In genomic region chr4:38950159-38950558, GRCh38 we compare ENCODE assay signal across 1 cellular context.
TF ChIP-seq lines count a peak whose summit lies in the region.

No MANE protein-coding gene starts in this region.

TF ChIP-seq in GM23338, 12 proteins besides CTCF, POLR2A, EP300 and RAD21:
- no peak for TF ChIP-seq ZNF462 (CRISPR knock-in tag; IDR thresholded peaks at IDR 0.05)
- TF ChIP-seq CREB1 (CRISPR knock-in tag; IDR thresholded peaks at IDR 0.05; ENCODE audit: low read depth): no peak
- no peak for TF ChIP-seq NANOG (IDR thresholded peaks at IDR 0.05; ENCODE audit: borderline replicate concordance)
- TF ChIP-seq EZH2 (IDR thresholded peaks at IDR 0.05; ENCODE audit: low read depth, unreplicated experiment): no peak
- TF ChIP-seq ZNF114 (CRISPR knock-in tag; IDR thresholded peaks at IDR 0.05): no peak
- no peak for TF ChIP-seq EZH2phosphoT487 (IDR thresholded peaks at IDR 0.05; ENCODE audit: unreplicated experiment)
- no peak for TF ChIP-seq POLR2AphosphoS5 (IDR thresholded peaks at IDR 0.05; ENCODE audit: low read depth)
- no peak for TF ChIP-seq REST (IDR thresholded peaks at IDR 0.05; ENCODE audit: unreplicated experiment)
- TF ChIP-seq ZNF331 (CRISPR knock-in tag; IDR thresholded peaks at IDR 0.05; ENCODE audit: low read depth): no peak
- TF ChIP-seq ETS1 (IDR thresholded peaks at IDR 0.05): no peak
- TF ChIP-seq STAT1 (IDR thresholded peaks at IDR 0.05; ENCODE audit: unreplicated experiment): no peak
- no peak for TF ChIP-seq JUNB (IDR thresholded peaks at IDR 0.05; ENCODE audit: unreplicated experiment)
